8 cellular contexts compared by ENCODE assay signal in genomic region chr9:129414377-129415021, GRCh38.
DNase-seq lines count a peak whose midpoint lies in the region; ATAC-seq and TF ChIP-seq lines count a peak whose summit lies in the region.

No MANE protein-coding gene starts in this region.

- intact Hi-C loops in activated CD8-positive, alpha-beta T cell treated with anti-CD3 and anti-CD28 coated beads for 36 hours (cut with micrococcal nuclease) = no loop called here
- intact Hi-C loops in esophagus muscularis mucosa (cut with DNase I) = loop anchor here (5.0 kb wide), 3 partner anchors 43 to 83 kb away; no protein-coding TSS in a partner anchor

- H3K9me3 Mint-ChIP-seq in activated CD8-positive, alpha-beta T cell treated with anti-CD3 and anti-CD28 coated beads for 36 hours = peaks cover 8% of the 10 kb centered on the region
- peaks cover 9% of the 10 kb centered on the region for H3K9me3 Mint-ChIP-seq in neural crest cell

- no peak for TF ChIP-seq EP300 in esophagus muscularis mucosa (IDR thresholded peaks at IDR 0.05)

- CTCF ChIA-PET in AG04449 (lab: Yijun Ruan, JAX) = interaction anchor here (3.2 kb wide), 1 partner anchor 241 kb away, joined by 8 read pairs; no protein-coding TSS in a partner anchor
- CTCF ChIA-PET in activated CD8-positive, alpha-beta T cell treated with anti-CD3 and anti-CD28 coated beads for 36 hours (lab: Charles Lee) = no interaction called here

- no peaks in the 10 kb centered on the region for H3K36me3 ChIP-seq in esophagus muscularis mucosa

- H3K27me3 Mint-ChIP-seq in activated CD8-positive, alpha-beta T cell treated with anti-CD3 and anti-CD28 coated beads for 36 hours = no peaks in the 10 kb centered on the region
- no peaks in the 10 kb centered on the region for H3K27me3 Mint-ChIP-seq in neural crest cell (ENCODE audit: low read depth)

- no peak for TF ChIP-seq CTCF in AG04449 (IDR thresholded peaks at IDR 0.05; ENCODE audit: insufficient read depth, low read length, missing control alignments)
- TF ChIP-seq CTCF in activated CD8-positive, alpha-beta T cell treated with anti-CD3 and anti-CD28 coated beads for 36 hours (IDR thresholded peaks at IDR 0.05) = no peak
- TF ChIP-seq CTCF in esophagus muscularis mucosa (IDR thresholded peaks at IDR 0.05) = no peak
- TF ChIP-seq CTCF in neural crest cell (conservative IDR thresholded peaks at IDR 0.05) = no peak

- H3K36me3 Mint-ChIP-seq in activated CD8-positive, alpha-beta T cell treated with anti-CD3 and anti-CD28 coated beads for 36 hours (ENCODE audit: low read depth) = peaks cover 3% of the 10 kb centered on the region
- H3K36me3 Mint-ChIP-seq in neural crest cell (ENCODE audit: low read depth) = peaks cover 11% of the 10 kb centered on the region

- H3K4me3 ChIP-seq in AG04449 (ENCODE audit: low read depth, low read length) (no peak overlapping the region; the same call in 1 of the 2 replicates), esophagus muscularis mucosa (peak overlapping the region; percentile 64 to 74 (median 70))

- DNase-seq in AG04449 (ENCODE audit: low read depth, low spot score) (peak; percentile 4), HuH-7.5 (ENCODE audit: low spot score) (peak; percentile 87), esophagus muscularis mucosa (ENCODE audit: extremely low spot score) (no peak), neural crest cell (ENCODE audit: low read depth, low spot score) (peak; percentile 61), amniotic stem cell (lab: John Stamatoyannopoulos, UW) (no peak)
- peak; percentile 44 for DNase-seq in activated CD8-positive, alpha-beta T cell treated with anti-CD3 and anti-CD28 coated beads for 36 hours

- ATAC-seq in activated CD8-positive, alpha-beta T cell treated with anti-CD3 and anti-CD28 coated beads for 36 hours = no peak
- no peak for ATAC-seq in HG03108 (IDR thresholded peaks at IDR 0.05; ENCODE audit: unreplicated experiment)
- ATAC-seq in GM18909 (IDR thresholded peaks at IDR 0.05; ENCODE audit: poor library complexity, unreplicated experiment) = no peak

- peak overlapping the region; percentile 95 to 100 (median 98) for H3K27ac ChIP-seq in esophagus muscularis mucosa (replicated peaks in 1 of 4)

- H3K4me3 Mint-ChIP-seq in activated CD8-positive, alpha-beta T cell treated with anti-CD3 and anti-CD28 coated beads for 36 hours = peak overlapping the region; percentile 79
- H3K4me3 Mint-ChIP-seq in neural crest cell = peak overlapping the region; percentile 78

- WGBS in esophagus muscularis mucosa = 30% methylated on average over 23 of the region's 32 CpGs

- POLR2A ChIA-PET in AG04449 (lab: Yijun Ruan, JAX) = interaction anchor here (0.6 to 1.3 kb wide), 3 partner anchors 31 to 236 kb away, joined by 3 read pairs; partner anchors contain the start of gene IER5L
- POLR2A ChIA-PET in activated CD8-positive, alpha-beta T cell treated with anti-CD3 and anti-CD28 coated beads for 36 hours (lab: Charles Lee) = no interaction called here

- peaks cover 21% of the 10 kb centered on the region for H3K4me1 Mint-ChIP-seq in activated CD8-positive, alpha-beta T cell treated with anti-CD3 and anti-CD28 coated beads for 36 hours (ENCODE audit: low read depth)
- peaks cover 65% of the 10 kb centered on the region for H3K4me1 Mint-ChIP-seq in neural crest cell

- no peak for TF ChIP-seq POLR2A in esophagus muscularis mucosa (IDR thresholded peaks at IDR 0.05; ENCODE audit: low read depth)

- H3K27ac Mint-ChIP-seq in activated CD8-positive, alpha-beta T cell treated with anti-CD3 and anti-CD28 coated beads for 36 hours = peak overlapping the region; percentile 94
- peak overlapping the region; percentile 91 for H3K27ac Mint-ChIP-seq in neural crest cell (ENCODE audit: unreplicated experiment)

- no peaks in the 10 kb centered on the region for H3K9me3 ChIP-seq in esophagus muscularis mucosa

- peaks cover 25 to 46% (median 32%) of the 10 kb centered on the region in 4 donors for H3K4me1 ChIP-seq in esophagus muscularis mucosa

- H3K27me3 ChIP-seq in esophagus muscularis mucosa = no peaks in the 10 kb centered on the region

Comparison
In these comparisons a context has a peak if more than half of its experiments do, and no peak if none do; other contexts are left out.
1. DNase-seq: peak in AG04449 (single experiment), HuH-7.5 (single experiment), activated CD8-positive, alpha-beta T cell treated with anti-CD3 and anti-CD28 coated beads for 36 hours (single experiment) and neural crest cell (single experiment); none in esophagus muscularis mucosa (single experiment) and amniotic stem cell (single experiment).